1 cellular context compared by ENCODE assay signal in genomic region chr12:52874573-52875435, GRCh38.
A peak's percentile ranks its signal among the peaks of the same experiment; 100 is the strongest.
TF ChIP-seq lines count a peak whose summit lies in the region.

No MANE protein-coding gene starts in this region.

TF ChIP-seq in HEK293, 187 proteins besides CTCF, POLR2A, EP300 and RAD21 (continued from another document):
- TF ChIP-seq ZNF518A (tag by site-specific recombination; conservative IDR thresholded peaks at IDR 0.05; ENCODE audit: low read depth) = 0 out of 2 replicates have a peak, but pooled peaks have one; percentile 23
- TF ChIP-seq ZFP69B (tag by site-specific recombination; IDR thresholded peaks at IDR 0.05) = peak; percentile 33; the same call in 1 of the 2 replicates
- TF ChIP-seq MEIS1 (CRISPR knock-in tag; IDR thresholded peaks at IDR 0.05; ENCODE audit: borderline replicate concordance) = no peak
TF ChIP-seq in HEK293: peak in this region for 6.
